ENCODE assay signal across 8 cellular contexts in genomic region chr17:75904749-75905521, GRCh38. TPM values are rescaled to one million over a fixed set of nuclear protein-coding genes. Genes with fewer than 3 reads are reported as not detected.
DNase-seq lines count a peak whose midpoint lies in the region; ATAC-seq, FAIRE-seq and TF ChIP-seq lines count a peak whose summit lies in the region.

Gene MRPL38 (minus strand): TSS chr17:75904884. CDS start chr17:75904875, 9 bp downstream.

- WGBS in HepG2 (ENCODE audit: low lambda C conversion rate) = 2% methylated on average over 24 of the region's 69 CpGs

- intact Hi-C loops in HepG2 (cut with micrococcal nuclease; ENCODE audit: unreplicated experiment) = loop anchor here (1.0 to 2.0 kb wide), 2 partner anchors 22 to 74 kb away; partner anchors contain the start of genes ACOX1 and TEN1

- H3K9me3 ChIP-seq in HepG2 (ENCODE audit: low read length) = no peaks in the 10 kb centered on the region

- H3K79me2 ChIP-seq in HepG2 (ENCODE audit: insufficient read depth, low read length) = peaks cover 19% of the 10 kb centered on the region

- POLR2A ChIA-PET in HepG2 (lab: Yijun Ruan, JAX) = interaction anchor here (0.6 to 7.7 kb wide), 33 partner anchors 8 to 201 kb away, joined by 3 to 95 read pairs (median 6); partner anchors contain the start of genes ACOX1, CDK3, FBF1 and SRP68

- peak; percentile 100 for TF ChIP-seq RAD21 in HepG2 (CRISPR knock-in tag; IDR thresholded peaks at IDR 0.05)

- peak; percentile 99 for TF ChIP-seq CTCF in C4-2B (conservative IDR thresholded peaks at IDR 0.05)
- TF ChIP-seq CTCF in HepG2 (CRISPR knock-in tag; IDR thresholded peaks at IDR 0.05) = peak; percentile 100

- H3K4me2 ChIP-seq in HepG2 (ENCODE audit: low read depth, low read length) = peak within 1 kb of the TSS; percentile 96

- H3K9ac ChIP-seq in HepG2 (ENCODE audit: insufficient read depth, low read depth, low read length) = peak within 1 kb of the TSS; percentile 89

- H3K36me3 ChIP-seq in HepG2 (replicated peaks in 1 of 2; ENCODE audit: control insufficient read depth in 1 of 2, insufficient read depth in 2 of 2, low read length in 2 of 2) = peaks cover 15 to 31% of the 10 kb centered on the region in 2 experiments

- peak; percentile 70 for FAIRE-seq in HepG2 (lab: Jason Lieb, UNC)

- H3K27ac ChIP-seq in C4-2B (peak within 1 kb of the TSS; percentile 83), HepG2 (ENCODE audit: extremely low read length, insufficient read depth, low read length) (peak within 1 kb of the TSS; percentile 76)

- peak in 1 of 2 experiments; percentile 58; a peak in 2 of 4 replicates for TF ChIP-seq EP300 in HepG2 (IDR thresholded peaks at IDR 0.05; ENCODE audit: low read depth in 2 of 2, low read length in 2 of 2)
- TF ChIP-seq EP300 in HepG2 (CRISPR knock-in tag; IDR thresholded peaks at IDR 0.05; ENCODE audit: borderline replicate concordance) = peak; percentile 73

- H4K20me1 ChIP-seq in HepG2 (ENCODE audit: insufficient read depth, low read length) = no peaks in the 10 kb centered on the region

- TF ChIP-seq POLR2A in HepG2 (IDR thresholded peaks at IDR 0.05; ENCODE audit: insufficient read depth in 1 of 2, low read depth in 2 of 2, low read length in 2 of 2) = peak; percentile 75 to 86

- peak within 1 kb of the TSS; percentile 95 to 100 (median 97) for H3K4me3 ChIP-seq in HepG2 (replicated peaks in 1 of 3; ENCODE audit: insufficient read depth in 1 of 3, low read depth in 2 of 3, low read length in 3 of 3)

- in situ Hi-C loops in HepG2 (cut with HindIII; ENCODE audit: extremely low pct_ligation_motif_present, low pct_unique_long_range_greater_than_20kb) = loop anchor here (5.0 kb wide), 1 partner anchor 102 kb away; no protein-coding TSS in a partner anchor

- ATAC-seq in GM19328 (IDR thresholded peaks at IDR 0.05; ENCODE audit: unreplicated experiment) (peak; percentile 95), HG03520 (IDR thresholded peaks at IDR 0.05; ENCODE audit: unreplicated experiment) (peak; percentile 96), HepG2 (peak; percentile 97)

- no peaks in the 10 kb centered on the region; a peak in 1 of 5 replicates for H3K27me3 ChIP-seq in HepG2 (ENCODE audit: control insufficient read depth in 1 of 2, insufficient read depth in 2 of 2, low read length in 2 of 2)

- no TSS peak for BruUV-seq in HepG2 (replicated peaks; lab: Mats Ljungman, UMichigan)

- peaks cover 38% of the 10 kb centered on the region for H3K4me1 ChIP-seq in HepG2 (ENCODE audit: insufficient read depth, low read length)

- H2AFZ ChIP-seq in HepG2 (ENCODE audit: low read length) = peak within 1 kb of the TSS; percentile 89

- DNase-seq in NCI-H69 (lab: John Stamatoyannopoulos, UW) (peak; percentile 99), dedifferentiated amniotic fluid mesenchymal stem cell (ENCODE audit: extremely low spot score) (peak; percentile 69), HepG2 (ENCODE audit: low spot score) (peak; percentile 95)
- DNase-seq in activated CD4-positive, alpha-beta T cell treated with anti-CD3 and anti-CD28 coated beads, Interleukin-2, amount 50 U/mL, for 1 hour = peak; percentile 88
- DNase-seq in stimulated activated CD4-positive, alpha-beta T cell treated with anti-CD3 and anti-CD28 coated beads, Interleukin-4, amount 100 ng/mL, for 1 hour = peak; percentile 90

- CTCF ChIA-PET in HepG2 (lab: Yijun Ruan, JAX; ENCODE audit: low intra/inter-chr PET ratio, low total read pairs) = interaction anchor here (1.1 to 2.8 kb wide), 5 partner anchors 21 to 99 kb away, joined by 3 to 55 read pairs (median 4); partner anchors contain the start of gene FBF1

TF ChIP-seq in HepG2, 621 proteins besides CTCF, POLR2A, EP300 and RAD21 (continues in another document):
- TF ChIP-seq HIVEP1 (CRISPR knock-in tag; IDR thresholded peaks at IDR 0.05) (peak; percentile 93), ZBTB7A (CRISPR knock-in tag; IDR thresholded peaks at IDR 0.05) (no peak), ZNF160 (CRISPR knock-in tag; IDR thresholded peaks at IDR 0.05) (peak; percentile 95), NFIB (CRISPR knock-in tag; IDR thresholded peaks at IDR 0.05; ENCODE audit: borderline replicate concordance) (no peak), ARHGAP35 (CRISPR knock-in tag; IDR thresholded peaks at IDR 0.05; ENCODE audit: borderline replicate concordance) (peak; percentile 98), ZFAT (CRISPR knock-in tag; conservative IDR thresholded peaks at IDR 0.05) (no peak), ATAD3A (CRISPR knock-in tag; IDR thresholded peaks at IDR 0.05) (0 out of 2 replicates have a peak, but pooled peaks have one; percentile 32), ZNF10 (CRISPR knock-in tag; IDR thresholded peaks at IDR 0.05; ENCODE audit: borderline replicate concordance, low read depth) (no peak), JARID2 (CRISPR knock-in tag; IDR thresholded peaks at IDR 0.05; ENCODE audit: insufficient replicate concordance) (peak; percentile 99), NFE2L1 (CRISPR knock-in tag; IDR thresholded peaks at IDR 0.05; ENCODE audit: borderline replicate concordance) (no peak), ZNF550 (CRISPR knock-in tag; IDR thresholded peaks at IDR 0.05; ENCODE audit: borderline replicate concordance) (0 out of 2 replicates have a peak, but pooled peaks have one; percentile 57), PPARG (CRISPR knock-in tag; conservative IDR thresholded peaks at IDR 0.05) (peak; percentile 95), NONO (IDR thresholded peaks at IDR 0.05) (no peak), NONO (CRISPR knock-in tag; conservative IDR thresholded peaks at IDR 0.05) (peak; percentile 99), ZNF253 (CRISPR knock-in tag; IDR thresholded peaks at IDR 0.05; ENCODE audit: borderline replicate concordance) (peak; percentile 42; the same call in 1 of the 2 replicates), ZBTB3 (CRISPR knock-in tag; IDR thresholded peaks at IDR 0.05; ENCODE audit: borderline replicate concordance, low read depth) (peak; percentile 91; the same call in 1 of the 2 replicates), MIER2 (CRISPR knock-in tag; IDR thresholded peaks at IDR 0.05) (peak; percentile 80), MTA3 (CRISPR knock-in tag; IDR thresholded peaks at IDR 0.05) (no peak), ZNF790 (CRISPR knock-in tag; IDR thresholded peaks at IDR 0.05; ENCODE audit: borderline replicate concordance) (no peak; the same call in 1 of the 2 replicates)
- TF ChIP-seq, protein P1, sequence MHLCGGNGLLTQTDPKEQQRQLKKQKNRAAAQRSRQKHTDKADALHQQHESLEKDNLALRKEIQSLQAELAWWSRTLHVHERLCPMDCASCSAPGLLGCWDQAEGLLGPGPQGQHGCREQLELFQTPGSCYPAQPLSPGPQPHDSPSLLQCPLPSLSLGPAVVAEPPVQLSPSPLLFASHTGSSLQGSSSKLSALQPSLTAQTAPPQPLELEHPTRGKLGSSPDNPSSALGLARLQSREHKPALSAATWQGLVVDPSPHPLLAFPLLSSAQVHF (CRISPR knock-in tag; IDR thresholded peaks at IDR 0.05) = peak; percentile 90; the same call in 1 of the 2 replicates
- TF ChIP-seq, protein P2, sequence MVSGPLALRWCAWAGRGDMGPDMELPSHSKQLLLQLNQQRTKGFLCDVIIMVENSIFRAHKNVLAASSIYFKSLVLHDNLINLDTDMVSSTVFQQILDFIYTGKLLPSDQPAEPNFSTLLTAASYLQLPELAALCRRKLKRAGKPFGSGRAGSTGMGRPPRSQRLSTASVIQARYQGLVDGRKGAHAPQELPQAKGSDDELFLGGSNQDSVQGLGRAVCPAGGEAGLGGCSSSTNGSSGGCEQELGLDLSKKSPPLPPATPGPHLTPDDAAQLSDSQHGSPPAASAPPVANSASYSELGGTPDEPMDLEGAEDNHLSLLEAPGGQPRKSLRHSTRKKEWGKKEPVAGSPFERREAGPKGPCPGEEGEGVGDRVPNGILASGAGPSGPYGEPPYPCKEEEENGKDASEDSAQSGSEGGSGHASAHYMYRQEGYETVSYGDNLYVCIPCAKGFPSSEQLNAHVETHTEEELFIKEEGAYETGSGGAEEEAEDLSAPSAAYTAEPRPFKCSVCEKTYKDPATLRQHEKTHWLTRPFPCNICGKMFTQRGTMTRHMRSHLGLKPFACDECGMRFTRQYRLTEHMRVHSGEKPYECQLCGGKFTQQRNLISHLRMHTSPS (CRISPR knock-in tag; IDR thresholded peaks at IDR 0.05; ENCODE audit: low read depth) = peak; percentile 85

RNA-seq across cellular contexts. Expression of gene MRPL38, which starts in this region (rescaled TPM):
- total RNA-seq in HepG2 (2016; rRNA removed; fragmentation: Illumina TruSeq; extraction: Trizol) = 88.8 and 125 TPM in 2 replicates
- 53.2 and 53.6 TPM in 2 replicates for total RNA-seq in HepG2 (2016; cell fraction: cytosol; rRNA removed; fragmentation: Illumina TruSeq; extraction: Trizol; ENCODE audit: low read depth)
- total RNA-seq in HepG2 (2016; cell fraction: insoluble cytoplasmic fraction; rRNA removed; fragmentation: Illumina TruSeq; extraction: Trizol) = 73.5 and 128 TPM in 2 replicates
- total RNA-seq in HepG2 (2016; cell fraction: membrane; rRNA removed; fragmentation: Illumina TruSeq; extraction: Trizol) = 62.4 and 67.5 TPM in 2 replicates
- 71.0 and 89.4 TPM in 2 replicates for total RNA-seq in HepG2 (2016; cell fraction: nucleus; rRNA removed; fragmentation: Illumina TruSeq; extraction: Trizol)
- 83.7 and 91.0 TPM in 2 replicates for polyA plus RNA-seq in HepG2 (2011; rRNA removed)
- polyA plus RNA-seq in HepG2 (2011; cell fraction: cytosol; rRNA removed) = 36.5 and 58.7 TPM in 2 replicates
- polyA plus RNA-seq in HepG2 (2011; cell fraction: nucleus; rRNA removed) = 354 and 357 TPM in 2 replicates
- polyA plus RNA-seq in HepG2 (2012) = 56.1 and 67.2 TPM in 2 replicates
- 36.0 and 42.4 TPM in 2 replicates for polyA plus RNA-seq in HepG2 (2016; cell fraction: cytosol; fragmentation: Illumina TruSeq; extraction: Trizol; ENCODE audit: low read depth)
- 69.7 and 88.6 TPM in 2 replicates for polyA plus RNA-seq in HepG2 (2016; cell fraction: insoluble cytoplasmic fraction; fragmentation: Illumina TruSeq; extraction: Trizol; ENCODE audit: low read depth)
- 48.5 and 49.3 TPM in 2 replicates for polyA plus RNA-seq in HepG2 (2016; cell fraction: membrane; fragmentation: Illumina TruSeq; extraction: Trizol; ENCODE audit: low read depth)
- polyA plus RNA-seq in HepG2 (2016; cell fraction: nucleus; fragmentation: Illumina TruSeq; extraction: Trizol; ENCODE audit: insufficient read depth, low read depth) = 191 and 212 TPM in 2 replicates
- polyA minus RNA-seq in HepG2 (2011; rRNA and poly(A)+ RNA removed; ENCODE audit: low replicate concordance) = 110 and 142 TPM in 2 replicates
- 44.8 and 58.7 TPM in 2 replicates for polyA minus RNA-seq in HepG2 (2011; cell fraction: cytosol; rRNA and poly(A)+ RNA removed)
- 57.4 and 57.8 TPM in 2 replicates for polyA minus RNA-seq in HepG2 (2011; cell fraction: nucleus; rRNA and poly(A)+ RNA removed)

Comparison
In these comparisons a context has a peak if more than half of its experiments do, and no peak if none do; other contexts are left out.
1. Peak in every context shown above with its lines: DNase-seq, ATAC-seq, H3K4me3 ChIP-seq and H3K27ac ChIP-seq.